Comparison of ENCODE assay signal across 8 cellular contexts in the genomic region with DNA sequence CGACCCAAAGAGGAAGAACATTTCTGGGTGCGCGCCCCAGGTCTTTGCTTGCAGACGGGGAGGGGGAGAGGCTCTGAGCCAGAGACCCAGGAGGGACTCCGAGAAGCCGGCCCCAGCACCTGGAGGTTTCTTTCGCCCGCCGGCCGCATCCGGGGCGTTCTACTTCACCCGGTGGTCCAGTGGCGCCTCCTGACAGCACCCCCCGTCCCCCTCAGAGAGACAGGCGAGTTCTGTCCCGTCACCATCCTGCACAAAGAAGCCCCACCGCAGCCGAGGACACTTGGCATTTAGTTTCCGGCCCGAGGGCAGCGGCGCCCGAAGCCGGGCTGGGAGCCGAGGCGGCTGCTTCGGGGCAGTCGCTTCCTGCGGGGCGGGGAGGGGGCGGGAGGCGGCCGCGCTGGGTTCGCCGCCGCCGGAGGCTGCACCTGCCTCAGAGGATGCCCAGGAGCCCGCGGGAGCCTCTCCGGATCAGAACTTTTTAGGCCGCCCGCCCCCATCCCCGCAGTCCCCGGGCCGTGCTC. TPM values are rescaled to one million over a fixed set of nuclear protein-coding genes. Genes with fewer than 3 reads are reported as not detected.
DNase-seq lines count a peak whose midpoint lies in the region; ATAC-seq and TF ChIP-seq lines count a peak whose summit lies in the region.

A gene (plus strand): TSS at position 424 of the 521 bp plus-strand sequence.

- H3K4me2 ChIP-seq in OCI-LY7 (ENCODE audit: low read length): no peak within 1 kb of the TSS

- H3K27ac ChIP-seq in Peyer's patch (peak within 1 kb of the TSS in 2 of 4 donors; percentile 13 to 42), aorta (ENCODE audit: low read depth in 1 of 2, low read length in 2 of 2) (no peak within 1 kb of the TSS), OCI-LY7 (ENCODE audit: low read depth, low read length, poor library complexity, severe bottlenecking) (no peak within 1 kb of the TSS)

- H3K4me3 Mint-ChIP-seq in effector memory CD8-positive, alpha-beta T cell: peak within 1 kb of the TSS; percentile 82 to 84

- POLR2A ChIA-PET in OCI-LY7 (lab: Charles Lee): no interaction called here

- intact Hi-C loops in aorta (cut with DNase I) (no loop called here), OCI-LY7 (cut with micrococcal nuclease; ENCODE audit: unreplicated experiment) (loop anchor here (5.0 kb wide), 1 partner anchor 459 kb away; no protein-coding TSS in a partner anchor)

- TF ChIP-seq CTCF in Peyer's patch (IDR thresholded peaks at IDR 0.05) (no peak), OCI-LY7 (conservative IDR thresholded peaks at IDR 0.05; ENCODE audit: low read length) (no peak)

- CTCF ChIA-PET in OCI-LY7 (lab: Charles Lee; ENCODE audit: unreplicated experiment): no interaction called here

- no peak within 1 kb of the TSS for H2AFZ ChIP-seq in OCI-LY7 (ENCODE audit: low read length)

- no peaks in the 10 kb centered on the region for H3K36me3 ChIP-seq in Peyer's patch
- no peaks in the 10 kb centered on the region for H3K36me3 ChIP-seq in aorta (ENCODE audit: control insufficient read depth in 1 of 2, insufficient read depth in 2 of 2, low read length in 1 of 2)
- H3K36me3 ChIP-seq in OCI-LY7 (ENCODE audit: insufficient read depth, low read length): no peaks in the 10 kb centered on the region

- H3K9me3 Mint-ChIP-seq in effector memory CD8-positive, alpha-beta T cell: no peaks in the 10 kb centered on the region

- H3K4me1 ChIP-seq in Peyer's patch (peaks cover 0 to 33% (median 13%) of the 10 kb centered on the region in 4 donors), mononuclear cell (ENCODE audit: insufficient read depth, low read length) (peaks cover 24% of the 10 kb centered on the region), aorta (ENCODE audit: control insufficient read depth in 1 of 2, insufficient read depth in 2 of 2, low read length in 2 of 2) (no peaks in the 10 kb centered on the region), OCI-LY7 (ENCODE audit: insufficient read depth, low read length, poor library complexity, severe bottlenecking) (no peaks in the 10 kb centered on the region)

- DNase-seq in NCI-H2196 (lab: John Stamatoyannopoulos, UW; ENCODE audit: unreplicated experiment) (peak; percentile 33), NCI-H2196 treated with DMSO at 0.1 percent for 48 hours (lab: John Stamatoyannopoulos, UW; ENCODE audit: unreplicated experiment) (no peak), Peyer's patch (no peak), aorta (no peak), OCI-LY7 (ENCODE audit: low spot score) (no peak)
- no peak for DNase-seq in effector memory CD8-positive, alpha-beta T cell

- no peaks in the 10 kb centered on the region for H4K20me1 ChIP-seq in OCI-LY7 (ENCODE audit: insufficient read depth, low read length)

- no peak for TF ChIP-seq POLR2A in Peyer's patch (IDR thresholded peaks at IDR 0.05)

- no TSS peak for BruUV-seq in OCI-LY7 (replicated peaks; lab: Mats Ljungman, UMichigan)

- no peaks in the 10 kb centered on the region for H3K79me2 ChIP-seq in OCI-LY7 (ENCODE audit: insufficient read depth, low read depth, low read length)

- H3K27me3 Mint-ChIP-seq in effector memory CD8-positive, alpha-beta T cell: peaks cover 43 to 46% of the 10 kb centered on the region in 2 donors

- H3K4me3 ChIP-seq in Peyer's patch: peak within 1 kb of the TSS; percentile 25 to 52 (median 50)
- H3K4me3 ChIP-seq in mononuclear cell (ENCODE audit: low read length): peak within 1 kb of the TSS; percentile 12
- peak within 1 kb of the TSS; percentile 37 to 65 for H3K4me3 ChIP-seq in aorta (ENCODE audit: low read length in 2 of 2)
- H3K4me3 ChIP-seq in OCI-LY7 (ENCODE audit: low read depth, low read length, poor library complexity, severe bottlenecking): no peak within 1 kb of the TSS

- H3K27me3 ChIP-seq in Peyer's patch (peaks cover 0 to 27% of the 10 kb centered on the region in 2 donors), mononuclear cell (ENCODE audit: insufficient read depth, low read length) (peaks cover 85% of the 10 kb centered on the region), aorta (ENCODE audit: control insufficient read depth in 1 of 2, insufficient read depth in 2 of 2, low read length in 1 of 2) (peaks cover 0 to 3% of the 10 kb centered on the region in 2 donors)

- no peaks in the 10 kb centered on the region for H3K9me2 ChIP-seq in OCI-LY7 (ENCODE audit: insufficient read depth, low read length)

- H3K36me3 Mint-ChIP-seq in effector memory CD8-positive, alpha-beta T cell (ENCODE audit: insufficient read depth): no peaks in the 10 kb centered on the region

- WGBS in aorta, 2 donors: 1% methylated on average over 46 to 47 of the region's 47 CpGs

- ATAC-seq in effector memory CD8-positive, alpha-beta T cell (replicated peaks): peak; percentile 25
- ATAC-seq in aorta (ENCODE audit: low FRiP score): no peak
- no peak for ATAC-seq in GM18502 (IDR thresholded peaks at IDR 0.05; ENCODE audit: poor library complexity, unreplicated experiment)

- peaks cover 19 to 24% of the 10 kb centered on the region in 2 donors for H3K4me1 Mint-ChIP-seq in effector memory CD8-positive, alpha-beta T cell (ENCODE audit: low read depth in 2 of 2)

- H3K9me3 ChIP-seq in Peyer's patch: no peaks in the 10 kb centered on the region
- H3K9me3 ChIP-seq in mononuclear cell (ENCODE audit: low read depth, low read length): no peaks in the 10 kb centered on the region
- H3K9me3 ChIP-seq in aorta (ENCODE audit: control insufficient read depth, low read length): no peaks in the 10 kb centered on the region
- no peaks in the 10 kb centered on the region for H3K9me3 ChIP-seq in OCI-LY7 (ENCODE audit: low read length)

- no peak within 1 kb of the TSS for H3K27ac Mint-ChIP-seq in effector memory CD8-positive, alpha-beta T cell

RNA-seq across cellular contexts. Expression of the gene that starts here (rescaled TPM):
- total RNA-seq in Peyer's patch (under 1 TPM in 3 of 4 donors, not detected in 1; under 0.01 to 0.66 (median 0.13) TPM), mononuclear cell (0.10 TPM), aorta (under 1 TPM; 0.26 to 0.42 TPM), OCI-LY7 (2022) (not detected in 2 replicates)
- polyA plus RNA-seq in aorta: under 1 TPM; 0.05 to 0.13 TPM
- total RNA-seq in OCI-LY7 (2014; rRNA removed; shearing (Covaris generic)): not detected in 2 replicates
